In the genomic region with DNA sequence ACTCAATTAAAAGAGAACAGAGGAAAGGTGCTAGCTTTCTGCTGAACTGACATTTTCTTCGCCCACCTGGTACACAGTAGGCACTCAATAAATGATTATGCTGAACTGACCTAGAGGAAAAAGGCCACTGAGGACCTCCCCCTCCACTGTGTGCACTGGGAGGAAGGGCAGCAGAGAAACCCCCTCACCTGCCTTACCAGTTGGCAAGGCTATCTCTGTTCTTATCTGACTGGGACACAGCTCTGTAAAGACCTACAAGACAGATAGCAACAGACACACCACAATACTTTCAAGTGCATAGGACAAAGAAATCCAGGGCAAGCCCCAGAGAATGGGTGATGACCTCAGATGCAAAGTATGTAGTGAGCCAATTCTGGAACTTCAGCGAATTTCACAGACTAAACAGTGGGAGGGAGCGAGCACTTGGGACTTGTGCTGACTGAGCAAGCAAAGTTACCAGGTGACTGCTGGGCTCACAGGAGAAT, we compare ENCODE assay signal across 8 cellular contexts. TPM values are rescaled to one million over a fixed set of nuclear protein-coding genes. Genes with fewer than 3 reads are reported as not detected.
DNase-seq lines count a peak whose midpoint lies in the region; ATAC-seq and TF ChIP-seq lines count a peak whose summit lies in the region.

No MANE protein-coding gene starts in this region.

- TF ChIP-seq RAD21 in IMR-90 (IDR thresholded peaks at IDR 0.05; ENCODE audit: low read length), result no peak

- peak overlapping the region; percentile 51 for H4K5ac ChIP-seq in IMR-90 (ENCODE audit: low read depth, low read length)

- H3K4me2 ChIP-seq in IMR-90 (ENCODE audit: low read depth, low read length) (peak overlapping the region; percentile 58), trophoblast cell (ENCODE audit: low read length) (peak overlapping the region; percentile 35)

- H2BK20ac ChIP-seq in IMR-90 (ENCODE audit: low read depth, low read length), result peak overlapping the region; percentile 93

- H3K4me1 ChIP-seq in IMR-90 (ENCODE audit: control insufficient read depth, insufficient read depth, low read length) (peaks cover 18% of the 10 kb centered on the region), esophagus muscularis mucosa (peaks cover 8 to 42% (median 17%) of the 10 kb centered on the region in 4 donors), trophoblast cell (ENCODE audit: control insufficient read depth in 1 of 2, insufficient read depth in 2 of 2, low read length in 2 of 2) (peaks cover 31 to 35% of the 10 kb centered on the region in 2 experiments)

- H3K56ac ChIP-seq in IMR-90 (ENCODE audit: extremely low read depth, insufficient read depth, low read length), result peak overlapping the region; percentile 40

- H3K27me3 ChIP-seq in IMR-90 (ENCODE audit: control insufficient read depth, insufficient read depth, low read length) (no peaks in the 10 kb centered on the region), esophagus muscularis mucosa (no peaks in the 10 kb centered on the region), trophoblast cell (ENCODE audit: insufficient read depth, low read length) (no peaks in the 10 kb centered on the region)

- TF ChIP-seq CTCF in IMR-90 (conservative IDR thresholded peaks at IDR 0.05; ENCODE audit: low read depth, low read length), result no peak
- TF ChIP-seq CTCF in esophagus muscularis mucosa (IDR thresholded peaks at IDR 0.05), result no peak

- peak overlapping the region; percentile 48 for H2AFZ ChIP-seq in IMR-90 (replicated peaks; ENCODE audit: low read length, poor library complexity)
- no peak overlapping the region for H2AFZ ChIP-seq in trophoblast cell (ENCODE audit: insufficient read depth, low read length, poor library complexity)

- H3K18ac ChIP-seq in IMR-90 (ENCODE audit: low read depth, low read length), result peak overlapping the region; percentile 55
- no peak overlapping the region for H3K18ac ChIP-seq in trophoblast cell (ENCODE audit: low read length)

- H3K23ac ChIP-seq in IMR-90 (ENCODE audit: low read depth, low read length) (peak overlapping the region; percentile 93), trophoblast cell (ENCODE audit: low read length) (no peak overlapping the region)

- peaks cover 3% of the 10 kb centered on the region; the same call in 1 of the 2 replicates for H4K20me1 ChIP-seq in IMR-90 (ENCODE audit: insufficient read depth, low read length)

- H4K91ac ChIP-seq in IMR-90 (ENCODE audit: insufficient read depth, low read depth, low read length) (peak overlapping the region; percentile 82), trophoblast cell (ENCODE audit: low read depth, low read length) (no peak overlapping the region)

- dilution Hi-C loops in IMR-90 (cut with HindIII; ENCODE audit: low sequenced_read_pairs, unreplicated experiment), result no loop called here

- DNase-seq in IMR-90, result peak; percentile 94
- DNase-seq in esophagus muscularis mucosa (ENCODE audit: extremely low spot score), result peak; percentile 91
- DNase-seq in trophoblast cell, result peak; percentile 79 to 86
- DNase-seq in UCSD-AML1 (lab: John Stamatoyannopoulos, UW; ENCODE audit: unreplicated experiment), result no peak
- no peak for DNase-seq in NCI-H1105 treated with DMSO at 0.1 percent for 48 hours (lab: John Stamatoyannopoulos, UW)

- H3K79me1 ChIP-seq in IMR-90 (ENCODE audit: low read depth in 1 of 2, low read length in 2 of 2) (peaks cover 20 to 66% of the 10 kb centered on the region in 2 experiments), trophoblast cell (ENCODE audit: low read length) (peaks cover 32% of the 10 kb centered on the region)

- peak overlapping the region; percentile 57; the same call in 2 of the 3 replicates for H2BK15ac ChIP-seq in IMR-90 (ENCODE audit: low read depth, low read length)

- H3K36me3 ChIP-seq in IMR-90 (ENCODE audit: control insufficient read depth, insufficient read depth, low read length) (peaks cover 53% of the 10 kb centered on the region), esophagus muscularis mucosa (peaks cover 0 to 86% (median 18%) of the 10 kb centered on the region in 4 donors), trophoblast cell (ENCODE audit: control insufficient read depth in 1 of 2, insufficient read depth in 2 of 2, low read length in 2 of 2) (peaks cover 17 to 26% of the 10 kb centered on the region in 2 experiments)

- no peak for TF ChIP-seq EP300 in esophagus muscularis mucosa (IDR thresholded peaks at IDR 0.05)

- H3K9ac ChIP-seq in IMR-90 (ENCODE audit: low read depth, low read length) (no peak overlapping the region), trophoblast cell (ENCODE audit: low read length) (no peak overlapping the region)

- H3K9me1 ChIP-seq in IMR-90 (ENCODE audit: insufficient read depth, low read length), result peaks cover 15% of the 10 kb centered on the region

- no peak for TF ChIP-seq POLR2A in IMR-90 (IDR thresholded peaks at IDR 0.05; ENCODE audit: low read depth, low read length)
- TF ChIP-seq POLR2A in esophagus muscularis mucosa (IDR thresholded peaks at IDR 0.05; ENCODE audit: low read depth), result no peak

- no peak overlapping the region for H2BK12ac ChIP-seq in trophoblast cell (ENCODE audit: low read length)

- H3K79me2 ChIP-seq in trophoblast cell (ENCODE audit: control insufficient read depth, insufficient read depth, low read length, poor library complexity), result peaks cover 8% of the 10 kb centered on the region

- in situ Hi-C loops in IMR-90 (cut with MboI; ENCODE audit: low sequenced_read_pairs), result no loop called here

- H2BK5ac ChIP-seq in IMR-90 (ENCODE audit: low read depth, low read length, poor library complexity, severe bottlenecking) (peak overlapping the region; percentile 88), trophoblast cell (ENCODE audit: low read depth, low read length, poor library complexity) (peak overlapping the region; percentile 63)

- no peak overlapping the region for H4K12ac ChIP-seq in trophoblast cell (ENCODE audit: low read depth, low read length)

- peak overlapping the region in 1 of 2 experiments; percentile 57; a peak in 2 of 4 replicates for H4K8ac ChIP-seq in IMR-90 (ENCODE audit: low read depth in 2 of 2, low read length in 2 of 2)
- peak overlapping the region; percentile 17 for H4K8ac ChIP-seq in trophoblast cell (ENCODE audit: low read depth, low read length)

- peak overlapping the region; percentile 88 for H2AK5ac ChIP-seq in IMR-90 (ENCODE audit: low read depth, low read length)
- peak overlapping the region; percentile 32 for H2AK5ac ChIP-seq in trophoblast cell (ENCODE audit: low read length)

- H3K14ac ChIP-seq in IMR-90 (replicated peaks; ENCODE audit: low read depth, low read length) (peak overlapping the region; percentile 88), trophoblast cell (ENCODE audit: low read length) (no peak overlapping the region)

- POLR2A ChIA-PET in IMR-90 (lab: Charles Lee; ENCODE audit: unreplicated experiment), result no interaction called here

- H3K9me3 ChIP-seq in IMR-90 (ENCODE audit: control insufficient read depth, insufficient read depth, low read length), result peaks cover 4% of the 10 kb centered on the region; the same call in 1 of the 2 replicates
- peaks cover 0 to 6% (median 0%) of the 10 kb centered on the region in 4 donors for H3K9me3 ChIP-seq in esophagus muscularis mucosa
- no peaks in the 10 kb centered on the region for H3K9me3 ChIP-seq in trophoblast cell (ENCODE audit: insufficient read depth, low read depth, low read length)

- H3K27ac ChIP-seq in IMR-90 (ENCODE audit: insufficient read depth, low read length), result peak overlapping the region; percentile 52
- peak overlapping the region; percentile 17 to 56 (median 38) for H3K27ac ChIP-seq in esophagus muscularis mucosa (replicated peaks in 1 of 4)
- peak overlapping the region; percentile 90 for H3K27ac ChIP-seq in trophoblast cell (ENCODE audit: low read depth, low read length)

- no TSS peak for BruUV-seq in IMR-90 (replicated peaks; lab: Mats Ljungman, UMichigan)

- WGBS in IMR-90 (ENCODE audit: extremely low coverage in 2 of 2, insufficient read length in 1 of 2), 2 experiments, result 17% methylated on average over 1 of the region's 3 CpGs; no CpG with 5 or more reads in 1 of the 2 experiments
- 42% methylated on average over 3 of the region's 3 CpGs for WGBS in esophagus muscularis mucosa
- no CpG with 5 or more reads among the region's 3 CpGs for WGBS in trophoblast cell (ENCODE audit: extremely low coverage, insufficient coverage, insufficient read length)

- H2BK120ac ChIP-seq in IMR-90 (ENCODE audit: low read depth, low read length) (peak overlapping the region; percentile 93), trophoblast cell (ENCODE audit: insufficient read depth, low read length, poor library complexity) (no peak overlapping the region)

- peak overlapping the region; percentile 68 for H2AK9ac ChIP-seq in IMR-90 (replicated peaks; ENCODE audit: low read depth, low read length, poor library complexity)

- intact Hi-C loops in IMR-90 (cut with micrococcal nuclease) (no loop called here), esophagus muscularis mucosa (cut with DNase I) (no loop called here)

- CTCF ChIA-PET in IMR-90 (lab: Yijun Ruan, JAX), result interaction anchor here (3.0 kb wide), 1 partner anchor 14 kb away, joined by 10 read pairs; no protein-coding TSS in a partner anchor

- ATAC-seq in GM18511 (IDR thresholded peaks at IDR 0.05; ENCODE audit: unreplicated experiment) (peak; percentile 51), IMR-90 (ENCODE audit: low read depth) (peak; percentile 86), HG03159 (IDR thresholded peaks at IDR 0.05; ENCODE audit: unreplicated experiment) (no peak), HG03108 (IDR thresholded peaks at IDR 0.05; ENCODE audit: unreplicated experiment) (no peak)

- H3K4me3 ChIP-seq in IMR-90 (ENCODE audit: insufficient read depth, low read depth, low read length) (no peak overlapping the region), esophagus muscularis mucosa (no peak overlapping the region), trophoblast cell (ENCODE audit: low read depth, low read length) (no peak overlapping the region)

- H3K4ac ChIP-seq in IMR-90 (ENCODE audit: low read depth, low read length), result peak overlapping the region; percentile 92
- no peak overlapping the region for H3K4ac ChIP-seq in trophoblast cell (ENCODE audit: low read depth, low read length)

TF ChIP-seq in IMR-90, 13 proteins besides CTCF, POLR2A, EP300 and RAD21 (continues in another document):
- TF ChIP-seq NFE2L2 (IDR thresholded peaks at IDR 0.05; ENCODE audit: low read depth, low read length) (peak; percentile 43; the same call in 1 of the 2 replicates), CEBPB (IDR thresholded peaks at IDR 0.05; ENCODE audit: low read depth, low read length) (peak; percentile 75), MAFK (IDR thresholded peaks at IDR 0.05; ENCODE audit: low read depth, low read length) (peak; percentile 87), CHD1 (IDR thresholded peaks at IDR 0.05; ENCODE audit: low read depth, low read length) (no peak)

RNA-seq across cellular contexts. Expression of gene PDLIM1, which starts 30.4 kb away (rescaled TPM):
- total RNA-seq in IMR-90 (2012; rRNA removed), result 27.5 and 30.1 TPM in 2 replicates
- 179 and 187 TPM in 2 replicates for polyA plus RNA-seq in IMR-90 (2012; rRNA removed)
- 120 and 255 TPM in 2 replicates for polyA plus RNA-seq in IMR-90 (2012; cell fraction: cytosol; rRNA removed)
- polyA plus RNA-seq in IMR-90 (2012; cell fraction: nucleus; rRNA removed; ENCODE audit: low replicate concordance), result 44.1 and 131 TPM in 2 replicates
- 10 to 100 TPM; 40.7 to 86.8 (median 83.4) TPM for total RNA-seq in esophagus muscularis mucosa
- 338 and 355 TPM in 2 replicates for polyA plus RNA-seq in trophoblast cell (2013)

Comparison
In these comparisons a context has a peak if more than half of its experiments do, and no peak if none do; other contexts are left out.
1. ATAC-seq: peak in GM18511 (single experiment) and IMR-90 (single experiment); none in HG03159 (single experiment) and HG03108 (single experiment).
2. DNase-seq: peak in IMR-90 (single experiment), esophagus muscularis mucosa (single experiment) and trophoblast cell (2 of 2); none in UCSD-AML1 (single experiment) and NCI-H1105 treated with DMSO at 0.1 percent for 48 hours (single experiment).
3. H3K27ac ChIP-seq: peak in every context shown above with its lines; median percentile 90 in trophoblast cell; 52 in IMR-90; 38 in esophagus muscularis mucosa.